32 cellular contexts compared by ENCODE assay signal in genomic region chr2:75226617-75227016, GRCh38. TPM values are rescaled to one million over a fixed set of nuclear protein-coding genes. Genes with fewer than 3 reads are reported as not detected.
"Had no signal": no experiment of that assay in that cellular context is flagged by ENCODE, and none has a peak within 500 bp of the region (broad histone marks: within the 10 kb centered on the region; RNA-seq: fewer than 3 reads in every experiment).

No MANE protein-coding gene starts in this region.

- DNase-seq: colonic mucosa; cortex of kidney; dermis blood vessel endothelial cell; dorsolateral prefrontal cortex; effector CD4-positive, alpha-beta T cell; effector CD8-positive, alpha-beta T cell; effector memory CD4-positive, alpha-beta T cell; effector memory CD8-positive, alpha-beta T cell; endodermal cell; erythroblast; esophagus squamous epithelium; foreskin fibroblast; foreskin keratinocyte; foreskin melanocyte; gastrocnemius medialis; glutamatergic neuron; head of caudate nucleus; heart left ventricle; heart right ventricle had no signal

- ATAC-seq: effector memory CD8-positive, alpha-beta T cell; esophagus mucosa; foreskin keratinocyte; gastrocnemius medialis; gastroesophageal sphincter; heart left ventricle; heart right ventricle had no signal

- FAIRE-seq: colon, endometrium, frontal cortex had no signal

- H3K9me3 ChIP-seq: colonic mucosa, esophagus muscularis mucosa, esophagus squamous epithelium, gastrocnemius medialis, gastroesophageal sphincter, heart left ventricle, heart right ventricle had no signal

- H3K4me3 ChIP-seq: colonic mucosa, coronary artery, dorsolateral prefrontal cortex, esophagus muscularis mucosa, esophagus squamous epithelium, gastrocnemius medialis, gastroesophageal sphincter, heart left ventricle, heart right ventricle had no signal

- H3K27me3 ChIP-seq: colonic mucosa, esophagus muscularis mucosa, esophagus squamous epithelium, foreskin keratinocyte, gastrocnemius medialis, gastroesophageal sphincter, heart left ventricle, heart right ventricle had no signal

- H3K36me3 ChIP-seq: colonic mucosa, esophagus muscularis mucosa, esophagus squamous epithelium, gastrocnemius medialis, gastroesophageal sphincter, heart left ventricle, heart right ventricle had no signal

- H3K27ac ChIP-seq: colonic mucosa, coronary artery, dorsolateral prefrontal cortex, epithelial cell of prostate, esophagus muscularis mucosa, esophagus squamous epithelium, foreskin keratinocyte, gastrocnemius medialis, gastroesophageal sphincter, heart left ventricle, heart right ventricle had no signal

- H3K4me1 ChIP-seq: colonic mucosa, esophagus muscularis mucosa, esophagus squamous epithelium, gastrocnemius medialis, gastroesophageal sphincter, heart left ventricle, heart right ventricle had no signal

RNA-seq across cellular contexts. Expression of gene TACR1, which starts 27.3 kb away (rescaled TPM):
- total RNA-seq: dermis blood vessel endothelial cell, dermis microvascular lymphatic vessel endothelial cell, endothelial cell of umbilical vein, epithelial cell of proximal tubule, fibroblast of villous mesenchyme, foreskin keratinocyte, glomerular endothelial cell had no signal
- polyA plus RNA-seq: endothelial cell of umbilical vein, foreskin keratinocyte had no signal
